8 cellular contexts compared by ENCODE assay signal in the genomic region with DNA sequence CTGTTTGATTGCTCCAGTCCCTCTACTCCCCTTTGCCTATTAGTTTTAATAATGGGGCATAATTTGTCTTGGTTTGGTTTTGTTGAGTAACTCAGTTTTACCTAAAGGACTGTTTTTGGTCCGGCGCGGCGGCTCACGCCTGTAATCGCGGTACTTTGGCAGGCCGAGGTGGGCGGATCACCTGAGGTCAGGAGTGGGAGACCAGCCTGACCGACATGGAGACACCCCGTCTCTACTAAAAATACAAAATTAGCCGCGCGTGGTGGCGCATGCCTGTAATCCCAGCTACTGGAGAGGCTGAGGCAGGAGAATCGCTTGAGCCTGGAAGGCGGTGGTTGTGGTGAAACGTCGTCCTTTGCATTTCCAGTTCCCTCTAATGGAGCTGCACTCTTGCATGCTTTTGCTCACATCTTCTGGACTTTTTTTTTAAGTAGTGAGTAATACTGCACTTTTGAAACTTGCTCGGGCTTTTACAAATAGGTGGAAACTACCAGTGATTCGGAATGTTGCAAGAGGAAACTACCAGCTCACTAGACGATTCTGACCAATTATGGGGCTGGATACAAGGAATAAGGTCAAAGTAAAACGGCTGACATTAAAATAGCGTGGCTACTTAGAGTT. TPM values are rescaled to one million over a fixed set of nuclear protein-coding genes. Genes with fewer than 3 reads are reported as not detected.
A peak's percentile ranks its signal among the peaks of the same experiment; 100 is the strongest.
DNase-seq lines count a peak whose midpoint lies in the region; ATAC-seq and TF ChIP-seq lines count a peak whose summit lies in the region.

No MANE protein-coding gene starts in this region.

- peak; percentile 12 for ATAC-seq in HG03039 (IDR thresholded peaks at IDR 0.05; ENCODE audit: unreplicated experiment)

- BruUV-seq in mammary epithelial cell (replicated peaks; lab: Mats Ljungman, UMichigan): TSS peak; percentile 77

- in situ Hi-C loops in mammary epithelial cell (cut with MboI; ENCODE audit: low sequenced_read_pairs in 2 of 2) (no loop called here), KBM-7 (cut with MboI; ENCODE audit: low pct_unique_long_range_greater_than_20kb, low sequenced_read_pairs) (no loop called here)

- no peak for TF ChIP-seq POLR2A in stomach (IDR thresholded peaks at IDR 0.05)

- peak overlapping the region; percentile 19 to 45 (median 41) for H3K4me3 ChIP-seq in mammary epithelial cell (replicated peaks in 1 of 3; ENCODE audit: insufficient read depth in 1 of 3, low read depth in 2 of 3, low read length in 3 of 3)
- peak overlapping the region in 1 of 2 experiments; percentile 92 for H3K4me3 ChIP-seq in mesenchymal stem cell (ENCODE audit: insufficient read depth in 1 of 2, low read depth in 1 of 2, low read length in 2 of 2)
- peak overlapping the region; percentile 76 to 97 (median 90) for H3K4me3 ChIP-seq in stomach

- dilution Hi-C loops in mammary epithelial cell (cut with HindIII; ENCODE audit: low sequenced_read_pairs): no loop called here

- H3K36me3 ChIP-seq in mammary epithelial cell (ENCODE audit: insufficient read depth, low read length) (peaks cover 23% of the 10 kb centered on the region), mesenchymal stem cell (ENCODE audit: control insufficient read depth in 1 of 2, insufficient read depth in 2 of 2, low read depth in 1 of 2, low read length in 2 of 2) (peaks cover 20 to 41% of the 10 kb centered on the region in 2 experiments), stomach (peaks cover 26 to 40% (median 39%) of the 10 kb centered on the region in 4 donors)

- peak overlapping the region in 1 of 2 experiments; percentile 21 for H3K4ac ChIP-seq in mesenchymal stem cell (ENCODE audit: low read depth in 1 of 2, low read length in 2 of 2)

- WGBS in mammary epithelial cell (ENCODE audit: low coverage, missing lambda C conversion rate): 54% methylated on average over 13 of the region's 24 CpGs
- 67% methylated on average over 24 of the region's 24 CpGs for WGBS in mesenchymal stem cell
- WGBS in stomach, 5 donors: 42 to 59% (median 55%) methylated on average over 24 of the region's 24 CpGs

- H3K4me1 ChIP-seq in mammary epithelial cell (ENCODE audit: insufficient read depth, low read length) (peaks cover 8% of the 10 kb centered on the region), mesenchymal stem cell (ENCODE audit: control insufficient read depth, insufficient read depth, low read depth, low read length) (peaks cover 6% of the 10 kb centered on the region), stomach (peaks cover 32 to 46% (median 40%) of the 10 kb centered on the region in 4 donors)

- intact Hi-C loops in mammary epithelial cell (cut with micrococcal nuclease): loop anchor here (1.0 to 2.0 kb wide), 5 partner anchors 31 to 89 kb away; partner anchors contain the start of genes CANX and MGAT4B
- intact Hi-C loops in stomach (cut with DNase I; ENCODE audit: low total_unique reads): no loop called here

- H3K79me1 ChIP-seq in mesenchymal stem cell (replicated peaks; ENCODE audit: low read length, poor library complexity, severe bottlenecking): peaks cover 3% of the 10 kb centered on the region

- H3K9ac ChIP-seq in mammary epithelial cell (ENCODE audit: insufficient read depth, low read length) (peak overlapping the region; percentile 29), mesenchymal stem cell (ENCODE audit: low read length) (peak overlapping the region; percentile 92)

- DNase-seq in activated gamma-delta T cell treated with Interleukin-2 at 50 U/mL for 16 hours: peak; percentile 5
- DNase-seq in activated gamma-delta T cell (lab: John Stamatoyannopoulos, UW): no peak
- peak; percentile 90 for DNase-seq in RKO (ENCODE audit: low spot score)
- peak; percentile 87 for DNase-seq in mammary epithelial cell
- peak; percentile 97 for DNase-seq in mesenchymal stem cell
- DNase-seq in stomach: no peak
- DNase-seq in KBM-7: no peak

- no peak overlapping the region for H2BK12ac ChIP-seq in mesenchymal stem cell (ENCODE audit: low read length in 2 of 2)

- H2BK5ac ChIP-seq in mesenchymal stem cell (ENCODE audit: low read depth, low read length, poor library complexity, severe bottlenecking): no peak overlapping the region

- H3K18ac ChIP-seq in mesenchymal stem cell (ENCODE audit: low read depth in 1 of 2, low read length in 2 of 2): peak overlapping the region; percentile 18 to 21

- TF ChIP-seq EP300 in stomach (IDR thresholded peaks at IDR 0.05): no peak

- no peak overlapping the region for H3K23ac ChIP-seq in mesenchymal stem cell (ENCODE audit: low read length in 2 of 2)

- no peak for TF ChIP-seq CTCF in mammary epithelial cell (conservative IDR thresholded peaks at IDR 0.05 in 1 of 2, IDR thresholded peaks at IDR 0.05 in 1 of 2; ENCODE audit: extremely low read depth in 1 of 2, insufficient read depth in 1 of 2, low read depth in 1 of 2, low read length in 2 of 2)
- TF ChIP-seq CTCF in stomach (IDR thresholded peaks at IDR 0.05): no peak

- H4K91ac ChIP-seq in mesenchymal stem cell (ENCODE audit: low read length): no peak overlapping the region

- peak overlapping the region; percentile 61 for H3K4me2 ChIP-seq in mammary epithelial cell (ENCODE audit: insufficient read depth, low read depth, low read length)
- H3K4me2 ChIP-seq in mesenchymal stem cell (ENCODE audit: low read length, poor library complexity, severe bottlenecking): peak overlapping the region; percentile 57

- no peaks in the 10 kb centered on the region for H4K20me1 ChIP-seq in mammary epithelial cell (ENCODE audit: insufficient read depth, low read length)

- H2BK120ac ChIP-seq in mesenchymal stem cell (ENCODE audit: low read depth, low read length): no peak overlapping the region

- no peak overlapping the region for H2BK15ac ChIP-seq in mesenchymal stem cell (ENCODE audit: low read depth, poor library complexity, severe bottlenecking)

- H3K79me2 ChIP-seq in mammary epithelial cell (ENCODE audit: insufficient read depth, low read length): peaks cover 50% of the 10 kb centered on the region

- no peaks in the 10 kb centered on the region for H3K27me3 ChIP-seq in mammary epithelial cell (ENCODE audit: insufficient read depth, low read length)
- H3K27me3 ChIP-seq in mesenchymal stem cell (ENCODE audit: control insufficient read depth in 1 of 2, insufficient read depth in 1 of 2, low read length in 2 of 2): no peaks in the 10 kb centered on the region
- H3K27me3 ChIP-seq in stomach: no peaks in the 10 kb centered on the region

- no peak overlapping the region for H3K14ac ChIP-seq in mesenchymal stem cell (ENCODE audit: low read length in 2 of 2)

- H2AK5ac ChIP-seq in mesenchymal stem cell (ENCODE audit: low read length, severe bottlenecking): no peak overlapping the region

- H3K9me3 ChIP-seq in mammary epithelial cell (replicated peaks; ENCODE audit: insufficient read depth, low read length) (no peaks in the 10 kb centered on the region), mesenchymal stem cell (ENCODE audit: control insufficient read depth, low read length) (no peaks in the 10 kb centered on the region), stomach (no peaks in the 10 kb centered on the region)

- H2AFZ ChIP-seq in mammary epithelial cell (ENCODE audit: low read depth, low read length) (no peak overlapping the region), mesenchymal stem cell (ENCODE audit: low read depth, low read length) (no peak overlapping the region)

- H4K8ac ChIP-seq in mesenchymal stem cell (ENCODE audit: low read length): peak overlapping the region; percentile 69

- CTCF ChIA-PET in mammary epithelial cell (lab: Charles Lee; ENCODE audit: low non-redundant PET): no interaction called here

- H3K27ac ChIP-seq in mammary epithelial cell (ENCODE audit: insufficient read depth, low read depth, low read length): peak overlapping the region; percentile 52
- H3K27ac ChIP-seq in mesenchymal stem cell (ENCODE audit: low read length, poor library complexity, severe bottlenecking): peak overlapping the region; percentile 73
- peak overlapping the region; percentile 65 to 99 (median 92) for H3K27ac ChIP-seq in stomach

RNA-seq across cellular contexts. Expression of gene MAML1, which starts 0.7 kb away (rescaled TPM):
- 10 to 100 TPM; 10.5 to 17.7 TPM for total RNA-seq in mammary epithelial cell
- 5.8 TPM for polyA plus RNA-seq in mammary epithelial cell
- polyA minus RNA-seq in mammary epithelial cell: 32.4 TPM
- 19.0 TPM for polyA plus RNA-seq in mesenchymal stem cell (2013, experiment 1 of 2)
- polyA plus RNA-seq in mesenchymal stem cell (2013, experiment 2 of 2): 20.0 TPM
- 10 to 100 TPM; 11.1 to 26.8 (median 16.0) TPM for total RNA-seq in stomach
- polyA plus RNA-seq in stomach: 1 to 10 TPM; 5.8 to 7.4 (median 6.1) TPM

RNA-seq across cellular contexts. Expression of gene CANX, which starts 33.1 kb away (rescaled TPM):
- 100 to 1,000 TPM; 427 to 645 TPM for total RNA-seq in mammary epithelial cell
- 208 TPM for polyA plus RNA-seq in mammary epithelial cell
- polyA minus RNA-seq in mammary epithelial cell: 1,512 TPM
- 661 TPM for polyA plus RNA-seq in mesenchymal stem cell (2013, experiment 1 of 2)
- 646 TPM for polyA plus RNA-seq in mesenchymal stem cell (2013, experiment 2 of 2)
- total RNA-seq in stomach: 100 to 1,000 TPM; 142 to 638 (median 342) TPM
- polyA plus RNA-seq in stomach: 100 to 1,000 TPM in 1 of 3 donors, 10 to 100 TPM in 2; 81.7 to 100 (median 86.4) TPM

RNA-seq across cellular contexts. Expression of gene CBY3, which starts 51.1 kb away (rescaled TPM):
- under 1 TPM in 1 of 2 donors, not detected in 1; 0.33 TPM for total RNA-seq in mammary epithelial cell
- not detected for polyA plus RNA-seq in mammary epithelial cell
- polyA minus RNA-seq in mammary epithelial cell: not detected
- not detected for polyA plus RNA-seq in mesenchymal stem cell (2013, experiment 1 of 2)
- polyA plus RNA-seq in mesenchymal stem cell (2013, experiment 2 of 2): not detected
- not detected for total RNA-seq in stomach
- polyA plus RNA-seq in stomach: under 1 TPM in 1 of 3 donors, not detected in 2; 0.15 TPM

Comparison
In these comparisons a context has a peak if more than half of its experiments do, and no peak if none do; other contexts are left out.
1. DNase-seq: peak in activated gamma-delta T cell treated with Interleukin-2 at 50 U/mL for 16 hours (single experiment), RKO (single experiment), mammary epithelial cell (single experiment) and mesenchymal stem cell (single experiment); none in activated gamma-delta T cell (single experiment), stomach (single experiment) and KBM-7 (single experiment).
2. Peak in every context shown above with its lines, with median percentiles within 50 percentile points of each other: H3K27ac ChIP-seq.